Comparison of ENCODE assay signal across 8 cellular contexts in genomic region chr16:964696-965395, GRCh38. TPM values are rescaled to one million over a fixed set of nuclear protein-coding genes. Genes with fewer than 3 reads are reported as not detected.
DNase-seq lines count a peak whose midpoint lies in the region; ATAC-seq lines count a peak whose summit lies in the region.

No MANE protein-coding gene starts in this region.

- peaks cover 10 to 14% of the 10 kb centered on the region in 2 donors for H3K36me3 Mint-ChIP-seq in activated T-cell treated with anti-CD3 and anti-CD28 coated beads, Interleukin-2, amount 50 U/mL, for 72 hours (ENCODE audit: insufficient read depth in 2 of 2)

- H3K27ac ChIP-seq in substantia nigra (ENCODE audit: low read depth, low read length, poor library complexity, severe bottlenecking): peak overlapping the region; percentile 81

- peak overlapping the region; percentile 57 for H3K27ac Mint-ChIP-seq in activated T-cell treated with anti-CD3 and anti-CD28 coated beads, Interleukin-2, amount 50 U/mL, for 72 hours

- H3K27me3 Mint-ChIP-seq in activated T-cell treated with anti-CD3 and anti-CD28 coated beads, Interleukin-2, amount 50 U/mL, for 72 hours (ENCODE audit: low read depth): no peaks in the 10 kb centered on the region

- peaks cover 41% of the 10 kb centered on the region for H3K4me1 Mint-ChIP-seq in activated T-cell treated with anti-CD3 and anti-CD28 coated beads, Interleukin-2, amount 50 U/mL, for 72 hours (ENCODE audit: low read depth)

- H3K9me3 Mint-ChIP-seq in activated T-cell treated with anti-CD3 and anti-CD28 coated beads, Interleukin-2, amount 50 U/mL, for 72 hours: peaks cover 0 to 2% of the 10 kb centered on the region in 2 donors

- ATAC-seq in activated T-cell treated with anti-CD3 and anti-CD28 coated beads, Interleukin-2, amount 50 U/mL, for 72 hours (replicated peaks in 1 of 2): peak; percentile 92 to 93
- ATAC-seq in GM18520 (IDR thresholded peaks at IDR 0.05; ENCODE audit: unreplicated experiment) (no peak), GM19023 (IDR thresholded peaks at IDR 0.05; ENCODE audit: unreplicated experiment) (no peak)

- peak; percentile 56 for DNase-seq in DMS53 (lab: John Stamatoyannopoulos, UW)
- no peak for DNase-seq in DMS53 treated with DMSO at 0.1 percent for 48 hours (lab: John Stamatoyannopoulos, UW; ENCODE audit: unreplicated experiment)
- peak; percentile 72 to 74 for DNase-seq in activated T-cell treated with anti-CD3 and anti-CD28 coated beads, Interleukin-2, amount 50 U/mL, for 72 hours
- peak; percentile 31 for DNase-seq in midbrain (lab: John Stamatoyannopoulos, UW)
- DNase-seq in substantia nigra (lab: John Stamatoyannopoulos, UW): peak in 14 of 49 donors; percentile 27 to 64 (median 46)
- no peak for DNase-seq in NCI-H1092 (lab: John Stamatoyannopoulos, UW)

- peak overlapping the region; percentile 71 to 83 for H3K4me3 Mint-ChIP-seq in activated T-cell treated with anti-CD3 and anti-CD28 coated beads, Interleukin-2, amount 50 U/mL, for 72 hours

RNA-seq across cellular contexts. Expression of gene LMF1, which starts 5.9 kb away (rescaled TPM):
- 10 to 100 TPM; 26.9 to 33.2 TPM for total RNA-seq in activated T-cell treated with anti-CD3 and anti-CD28 coated beads, Interleukin-2, amount 50 U/mL, for 72 hours

RNA-seq across cellular contexts. Expression of gene SOX8, which starts 16.7 kb away (rescaled TPM):
- total RNA-seq in activated T-cell treated with anti-CD3 and anti-CD28 coated beads, Interleukin-2, amount 50 U/mL, for 72 hours: 1 to 10 TPM; 1.8 to 2.1 TPM

Comparison
In these comparisons a context has a peak if more than half of its experiments do, and no peak if none do; other contexts are left out.
1. DNase-seq: peak in DMS53 (single experiment), activated T-cell treated with anti-CD3 and anti-CD28 coated beads, Interleukin-2, amount 50 U/mL, for 72 hours (2 of 2) and midbrain (single experiment); none in DMS53 treated with DMSO at 0.1 percent for 48 hours (single experiment) and NCI-H1092 (single experiment).
2. ATAC-seq: peak in activated T-cell treated with anti-CD3 and anti-CD28 coated beads, Interleukin-2, amount 50 U/mL, for 72 hours (2 of 2); none in GM18520 (single experiment) and GM19023 (single experiment).